16 cellular contexts compared by ENCODE assay signal in genomic region chr10:103447187-103447586, GRCh38. TPM values are rescaled to one million over a fixed set of nuclear protein-coding genes. Genes with fewer than 3 reads are reported as not detected.
DNase-seq lines count a peak whose midpoint lies in the region; ATAC-seq and TF ChIP-seq lines count a peak whose summit lies in the region.
"Had no signal": no experiment of that assay in that cellular context is flagged by ENCODE, and none has a peak within 500 bp of the region (broad histone marks: within the 10 kb centered on the region; RNA-seq: fewer than 3 reads in every experiment).

No MANE protein-coding gene starts in this region.

- no peak for TF ChIP-seq POLR2A in gastroesophageal sphincter (IDR thresholded peaks at IDR 0.05)
- no peak for TF ChIP-seq POLR2A in transverse colon (IDR thresholded peaks at IDR 0.05)

- TF ChIP-seq EP300 in gastroesophageal sphincter (IDR thresholded peaks at IDR 0.05) (no peak), transverse colon (IDR thresholded peaks at IDR 0.05; ENCODE audit: low read depth) (no peak)

- no peak for ATAC-seq in heart right ventricle
- ATAC-seq in gastroesophageal sphincter = no peak

- H3K4me1 ChIP-seq in heart right ventricle (peaks cover 32 to 91% (median 79%) of the 10 kb centered on the region in 9 donors), gastroesophageal sphincter (peaks cover 0 to 96% (median 54%) of the 10 kb centered on the region in 3 donors), transverse colon (peaks cover 8 to 48% (median 12%) of the 10 kb centered on the region in 4 donors)

- peak overlapping the region in 9 of 10 donors; percentile 69 to 98 (median 89) for H3K27ac ChIP-seq in heart right ventricle
- peak overlapping the region in 3 of 4 donors; percentile 86 to 91 (median 90) for H3K27ac ChIP-seq in gastroesophageal sphincter
- peak overlapping the region in 3 of 4 donors; percentile 71 to 86 (median 85) for H3K27ac ChIP-seq in transverse colon

- H3K4me3 ChIP-seq in heart right ventricle (no peak overlapping the region), gastroesophageal sphincter (no peak overlapping the region), transverse colon (no peak overlapping the region)
- H3K4me3 ChIP-seq: HAP-1, smooth muscle cell had no signal

- H3K9me3 ChIP-seq in heart right ventricle (no peaks in the 10 kb centered on the region), gastroesophageal sphincter (no peaks in the 10 kb centered on the region), transverse colon (no peaks in the 10 kb centered on the region)
- H3K9me3 ChIP-seq: HAP-1 had no signal

- 96 to 98% methylated on average over 23 of the region's 23 CpGs for WGBS in heart right ventricle, 2 donors
- WGBS in gastroesophageal sphincter (ENCODE audit: low coverage in 1 of 2), 2 donors = no CpG with 5 or more reads among the region's 23 CpGs
- WGBS in transverse colon (ENCODE audit: low coverage in 1 of 2), 2 donors = 96% methylated on average over 23 of the region's 23 CpGs; no CpG with 5 or more reads in 1 of the 2 donors

- peaks cover 0 to 5% (median 0%) of the 10 kb centered on the region in 7 donors for H3K27me3 ChIP-seq in heart right ventricle
- no peaks in the 10 kb centered on the region for H3K27me3 ChIP-seq in gastroesophageal sphincter
- H3K27me3 ChIP-seq in transverse colon = peaks cover 5% of the 10 kb centered on the region

- DNase-seq in heart right ventricle (no peak), cardiac septum (ENCODE audit: low spot score) (no peak), transverse colon (no peak), retina (no peak)
- no peak for DNase-seq in stimulated activated CD4-positive, alpha-beta T cell treated with anti-CD3 and anti-CD28 coated beads, Interleukin-2, amount 100 ng/mL, for 48 hours
- DNase-seq: ACHN; activated naive CD4-positive, alpha-beta T cell; hypothalamus; NCI-H187 treated with DMSO at 0.1 percent for 48 hours; SHP77; T1000 had no signal

- in situ Hi-C loops in transverse colon (cut with MboI; ENCODE audit: low pct_ligation_motif_present in 1 of 4, low pct_unique_long_range_greater_than_20kb in 1 of 4, low sequenced_read_pairs in 3 of 4) = no loop called here

- H3K36me3 ChIP-seq in heart right ventricle = peaks cover 3 to 85% (median 43%) of the 10 kb centered on the region in 9 donors
- H3K36me3 ChIP-seq in gastroesophageal sphincter = peaks cover 0 to 83% of the 10 kb centered on the region in 2 donors
- H3K36me3 ChIP-seq in transverse colon = peaks cover 0 to 31% (median 0%) of the 10 kb centered on the region in 4 donors

- intact Hi-C loops in heart right ventricle (cut with DNase I) = no loop called here
- intact Hi-C loops in cardiac septum (cut with DNase I) = no loop called here
- intact Hi-C loops in transverse colon (cut with DNase I; ENCODE audit: low total_unique reads) = no loop called here

- TF ChIP-seq CTCF in heart right ventricle (IDR thresholded peaks at IDR 0.05) = no peak
- no peak for TF ChIP-seq CTCF in gastroesophageal sphincter (IDR thresholded peaks at IDR 0.05)
- no peak for TF ChIP-seq CTCF in transverse colon (IDR thresholded peaks at IDR 0.05)

RNA-seq across cellular contexts. Expression of gene CALHM2, which starts 5.0 kb away (rescaled TPM):
- total RNA-seq in heart right ventricle = 10 to 100 TPM in 6 of 10 donors, 1 to 10 TPM in 4; 5.2 to 17.7 (median 10.9) TPM
- 10 to 100 TPM; 12.1 to 23.5 TPM for polyA plus RNA-seq in heart right ventricle
- 12.7 TPM for total RNA-seq in cardiac septum
- 10 to 100 TPM; 30.8 to 69.3 (median 49.6) TPM for total RNA-seq in gastroesophageal sphincter
- total RNA-seq in transverse colon = 10 to 100 TPM in 3 of 4 donors, 1 to 10 TPM in 1; 3.2 to 21.1 (median 15.7) TPM
- total RNA-seq: neural crest cell had no signal

RNA-seq across cellular contexts. Expression of gene CALHM1, which starts 11.5 kb away (rescaled TPM):
- total RNA-seq in heart right ventricle (not detected), cardiac septum (not detected), gastroesophageal sphincter (not detected), transverse colon (not detected)
- polyA plus RNA-seq in heart right ventricle = not detected
- total RNA-seq: liver, neural crest cell, smooth muscle cell had no signal
- polyA plus RNA-seq: liver had no signal

RNA-seq across cellular contexts. Expression of gene CALHM3, which starts 31.9 kb away (rescaled TPM):
- not detected for total RNA-seq in heart right ventricle
- not detected for polyA plus RNA-seq in heart right ventricle
- total RNA-seq in cardiac septum = not detected
- not detected for total RNA-seq in gastroesophageal sphincter
- total RNA-seq in transverse colon = not detected
- total RNA-seq: neural crest cell, smooth muscle cell had no signal
- polyA plus RNA-seq: liver, smooth muscle cell had no signal

RNA-seq across cellular contexts. Expression of gene NEURL1, which starts 46.3 kb away (rescaled TPM):
- total RNA-seq in heart right ventricle (1 to 10 TPM in 1 of 10 donors, under 1 TPM in 7, not detected in 2; 0.05 to 1.0 (median 0.21) TPM), cardiac septum (0.54 TPM), gastroesophageal sphincter (under 1 TPM in 3 of 4 donors, not detected in 1; 0.15 to 0.27 (median 0.19) TPM), transverse colon (100 to 1,000 TPM in 1 of 4 donors, 10 to 100 TPM in 3; 36.7 to 177 (median 55.8) TPM)
- under 1 TPM in 1 of 2 donors, not detected in 1; 0.06 TPM for polyA plus RNA-seq in heart right ventricle

RNA-seq across cellular contexts. Expression of gene PDCD11, which starts 50.8 kb away (rescaled TPM):
- 10 to 100 TPM in 8 of 10 donors, 1 to 10 TPM in 2; 9.4 to 16.9 (median 12.7) TPM for total RNA-seq in heart right ventricle
- polyA plus RNA-seq in heart right ventricle = 10 to 100 TPM; 10.9 to 15.1 TPM
- 15.5 TPM for total RNA-seq in cardiac septum
- total RNA-seq in gastroesophageal sphincter = 10 to 100 TPM; 14.3 to 21.7 (median 17.6) TPM
- total RNA-seq in transverse colon = 10 to 100 TPM; 10.1 to 20.0 (median 13.3) TPM
